ENCODE assay signal across 11 cellular contexts in genomic region chr19:42143341-42144234, GRCh38. TPM values are rescaled to one million over a fixed set of nuclear protein-coding genes. Genes with fewer than 3 reads are reported as not detected.
DNase-seq lines count a peak whose midpoint lies in the region; ATAC-seq and TF ChIP-seq lines count a peak whose summit lies in the region.
"Had no signal": no experiment of that assay in that cellular context is flagged by ENCODE, and none has a peak within 500 bp of the region (broad histone marks: within the 10 kb centered on the region; RNA-seq: fewer than 3 reads in every experiment).

No MANE protein-coding gene starts in this region.

- POLR2A ChIA-PET in WTC11 (lab: Charles Lee) = no interaction called here

- H3K4me1 Mint-ChIP-seq in WTC11 = no peaks in the 10 kb centered on the region

- no peaks in the 10 kb centered on the region for H3K36me3 Mint-ChIP-seq in WTC11

- peak; percentile 11 for DNase-seq in CD1c-positive myeloid dendritic cell (ENCODE audit: extremely low spot score)
- peak; percentile 39 for DNase-seq in KBM-7
- DNase-seq in WTC11 (ENCODE audit: low spot score) = peak; percentile 83
- DNase-seq in kidney tubule cell (ENCODE audit: low spot score) = peak; percentile 13
- no peak for DNase-seq in HPDE6-E6E7 (ENCODE audit: extremely low spot score)
- DNase-seq in activated gamma-delta T cell (lab: John Stamatoyannopoulos, UW) = no peak
- DNase-seq: CD8-positive, alpha-beta T cell; gastrocnemius medialis; T-cell had no signal

- H3K27me3 Mint-ChIP-seq in WTC11 (ENCODE audit: low read depth) = peaks cover 22% of the 10 kb centered on the region
- H3K27me3 Mint-ChIP-seq: T-cell had no signal

- H3K9me3 Mint-ChIP-seq in WTC11 = no peaks in the 10 kb centered on the region
- H3K9me3 Mint-ChIP-seq: CD8-positive, alpha-beta T cell; T-cell had no signal

- peak; percentile 74 for ATAC-seq in WTC11
- no peak for ATAC-seq in HG03097 (IDR thresholded peaks at IDR 0.05; ENCODE audit: low FRiP score, unreplicated experiment)
- no peak for ATAC-seq in GM18873 (IDR thresholded peaks at IDR 0.05; ENCODE audit: low FRiP score, unreplicated experiment)
- ATAC-seq: CD8-positive, alpha-beta T cell; gastrocnemius medialis; T-cell had no signal

- no peak overlapping the region for H3K4me3 Mint-ChIP-seq in WTC11
- H3K4me3 Mint-ChIP-seq: CD8-positive, alpha-beta T cell; T-cell had no signal

- H3K27ac Mint-ChIP-seq in WTC11 = no peak overlapping the region
- H3K27ac Mint-ChIP-seq: CD8-positive, alpha-beta T cell; T-cell had no signal

- in situ Hi-C loops in KBM-7 (cut with MboI; ENCODE audit: low pct_unique_long_range_greater_than_20kb, low sequenced_read_pairs) = no loop called here

- TF ChIP-seq CTCF in WTC11 (IDR thresholded peaks at IDR 0.05) = no peak

- CTCF ChIA-PET in WTC11 (lab: Charles Lee) = interaction anchor here (0.8 to 1.5 kb wide), 3 partner anchors 11 to 33 kb away, joined by 3 to 6 read pairs (median 4); partner anchors contain the start of gene POU2F2

TF ChIP-seq in WTC11, 78 proteins besides CTCF, POLR2A, EP300 and RAD21 (continues in another document):
- TF ChIP-seq AR (CRISPR knock-in tag; IDR thresholded peaks at IDR 0.05) = no peak
- TF ChIP-seq NR2C2 (CRISPR knock-in tag; IDR thresholded peaks at IDR 0.05) = no peak
- no peak for TF ChIP-seq ATF6 (CRISPR knock-in tag; IDR thresholded peaks at IDR 0.05)
- no peak; the same call in 1 of the 2 replicates for TF ChIP-seq NFYB (CRISPR knock-in tag; conservative IDR thresholded peaks at IDR 0.05; ENCODE audit: low read depth)
- TF ChIP-seq HMGXB4 (CRISPR knock-in tag; IDR thresholded peaks at IDR 0.05) = no peak
- TF ChIP-seq FOXJ3 (CRISPR knock-in tag; IDR thresholded peaks at IDR 0.05; ENCODE audit: borderline replicate concordance) = no peak
- no peak for TF ChIP-seq SOX15 (CRISPR knock-in tag; IDR thresholded peaks at IDR 0.05)
- no peak for TF ChIP-seq MXD4 (CRISPR knock-in tag; IDR thresholded peaks at IDR 0.05; ENCODE audit: borderline replicate concordance)
- no peak for TF ChIP-seq ZMAT4 (CRISPR knock-in tag; IDR thresholded peaks at IDR 0.05)
- TF ChIP-seq KAT7 (CRISPR knock-in tag; IDR thresholded peaks at IDR 0.05; ENCODE audit: borderline replicate concordance) = no peak
- no peak for TF ChIP-seq ZNF263 (CRISPR knock-in tag; IDR thresholded peaks at IDR 0.05; ENCODE audit: low read depth)
- no peak for TF ChIP-seq ZBTB43 (CRISPR knock-in tag; IDR thresholded peaks at IDR 0.05)
- peak; percentile 48; the same call in 1 of the 2 replicates for TF ChIP-seq FOXK1 (CRISPR knock-in tag; IDR thresholded peaks at IDR 0.05)
- no peak for TF ChIP-seq ATF2 (CRISPR knock-in tag; IDR thresholded peaks at IDR 0.05; ENCODE audit: borderline replicate concordance, low read depth)
- peak; percentile 41; the same call in 1 of the 2 replicates for TF ChIP-seq ZNF219 (CRISPR knock-in tag; IDR thresholded peaks at IDR 0.05; ENCODE audit: borderline replicate concordance)
- peak; percentile 37; the same call in 1 of the 2 replicates for TF ChIP-seq MAX (CRISPR knock-in tag; IDR thresholded peaks at IDR 0.05)
- TF ChIP-seq EMX1 (CRISPR knock-in tag; IDR thresholded peaks at IDR 0.05) = no peak
- TF ChIP-seq ATF1 (CRISPR knock-in tag; IDR thresholded peaks at IDR 0.05) = no peak; the same call in 1 of the 2 replicates
- TF ChIP-seq ERG (CRISPR knock-in tag; IDR thresholded peaks at IDR 0.05) = no peak

RNA-seq across cellular contexts. Expression of gene POU2F2, which starts 11.3 kb away (rescaled TPM):
- 6.0 to 7.7 TPM (median 6.6 TPM) in 3 replicates for total RNA-seq in WTC11 (2021)

Comparison
In these comparisons a context has a peak if more than half of its experiments do, and no peak if none do; other contexts are left out.
1. DNase-seq: peak in CD1c-positive myeloid dendritic cell (single experiment), KBM-7 (single experiment), WTC11 (single experiment) and kidney tubule cell (single experiment); none in HPDE6-E6E7 (single experiment) and activated gamma-delta T cell (single experiment).